14 cellular contexts compared by ENCODE assay signal in genomic region chr2:25218134-25218533, GRCh38. TPM values are rescaled to one million over a fixed set of nuclear protein-coding genes. Genes with fewer than 3 reads are reported as not detected.
"Had no signal": no experiment of that assay in that cellular context is flagged by ENCODE, and none has a peak within 500 bp of the region (broad histone marks: within the 10 kb centered on the region; RNA-seq: fewer than 3 reads in every experiment).

No MANE protein-coding gene starts in this region.

- H3K36me3 Mint-ChIP-seq: stimulated activated memory B cell treated with anti-CD40 and anti-IgM and Interleukin-4, amounts not matched to agents 10 μg/mL and 1 μg/mL and 100 μg/mL, for 72 hours had no signal

- H3K9me3 Mint-ChIP-seq: stimulated activated memory B cell treated with anti-CD40 and anti-IgM and Interleukin-4, amounts not matched to agents 10 μg/mL and 1 μg/mL and 100 μg/mL, for 72 hours had no signal

- DNase-seq: activated CD4-positive, alpha-beta T cell treated with anti-CD3 and anti-CD28 coated beads for 1 hour; activated CD4-positive, alpha-beta T cell treated with anti-CD3 and anti-CD28 coated beads, Interleukin-2, amount 50 U/mL, for 4 hours; activated naive CD4-positive, alpha-beta T cell; cerebellar nuclear complex; glutamatergic neuron; kidney glomerular epithelial cell; left lung; mammary epithelial cell; posterior cingulate gyrus; sigmoid colon; stimulated activated CD4-positive, alpha-beta T cell treated with anti-CD3 and anti-CD28 coated beads, Interleukin-15, amount 100 ng/mL, for 24 hours; transverse colon had no signal

- H3K27ac Mint-ChIP-seq: stimulated activated memory B cell treated with anti-CD40 and anti-IgM and Interleukin-4, amounts not matched to agents 10 μg/mL and 1 μg/mL and 100 μg/mL, for 72 hours had no signal

- H3K27me3 Mint-ChIP-seq: stimulated activated memory B cell treated with anti-CD40 and anti-IgM and Interleukin-4, amounts not matched to agents 10 μg/mL and 1 μg/mL and 100 μg/mL, for 72 hours had no signal

- H3K4me3 Mint-ChIP-seq: stimulated activated memory B cell treated with anti-CD40 and anti-IgM and Interleukin-4, amounts not matched to agents 10 μg/mL and 1 μg/mL and 100 μg/mL, for 72 hours had no signal

- ATAC-seq: left lung; stimulated activated memory B cell treated with anti-CD40 and anti-IgM and Interleukin-4, amounts not matched to agents 10 μg/mL and 1 μg/mL and 100 μg/mL, for 72 hours had no signal

RNA-seq across cellular contexts. Expression of gene POMC, which starts 49.8 kb away (rescaled TPM):
- total RNA-seq: smooth muscle cell had no signal
